Comparison of ENCODE assay signal across 8 cellular contexts in genomic region chr19:55460670-55461258, GRCh38. TPM values are rescaled to one million over a fixed set of nuclear protein-coding genes. Genes with fewer than 3 reads are reported as not detected.
DNase-seq lines count a peak whose midpoint lies in the region; ATAC-seq, FAIRE-seq and TF ChIP-seq lines count a peak whose summit lies in the region.

No MANE protein-coding gene starts in this region.

- H3K79me2 ChIP-seq in smooth muscle cell (ENCODE audit: low read depth), result no peaks in the 10 kb centered on the region

- WGBS in smooth muscle cell (ENCODE audit: low lambda C conversion rate), result 9% methylated on average over 21 of the region's 24 CpGs

- H3K36me3 ChIP-seq in SJCRH30 (no peaks in the 10 kb centered on the region), bronchial epithelial cell (ENCODE audit: control insufficient read depth, insufficient read depth, low read length) (no peaks in the 10 kb centered on the region), smooth muscle cell (ENCODE audit: low read depth) (no peaks in the 10 kb centered on the region)

- H3K9me3 ChIP-seq in SJCRH30 (replicated peaks), result no peaks in the 10 kb centered on the region
- no peaks in the 10 kb centered on the region for H3K9me3 ChIP-seq in smooth muscle cell (replicated peaks; ENCODE audit: low read depth)

- no peaks in the 10 kb centered on the region for H3K27me3 ChIP-seq in SJCRH30
- no peaks in the 10 kb centered on the region for H3K27me3 ChIP-seq in bronchial epithelial cell (ENCODE audit: control insufficient read depth, insufficient read depth, low read length)
- peaks cover 14% of the 10 kb centered on the region for H3K27me3 ChIP-seq in smooth muscle cell (ENCODE audit: low read depth)

- ATAC-seq in GM18873 (IDR thresholded peaks at IDR 0.05; ENCODE audit: low FRiP score, unreplicated experiment) (no peak), GM19351 (IDR thresholded peaks at IDR 0.05; ENCODE audit: unreplicated experiment) (no peak)

- peak overlapping the region; percentile 67 for H3K9ac ChIP-seq in smooth muscle cell (ENCODE audit: low read depth)

- FAIRE-seq in bronchial epithelial cell (lab: Jason Lieb, UNC), result no peak

- H3K4me1 ChIP-seq in SJCRH30 (peaks cover 7% of the 10 kb centered on the region; the same call in 1 of the 2 replicates), smooth muscle cell (ENCODE audit: low read depth) (peaks cover 4% of the 10 kb centered on the region)

- DNase-seq in COR-L47 (lab: John Stamatoyannopoulos, UW), result peak; percentile 42
- DNase-seq in HT1080 (ENCODE audit: low read depth), result peak; percentile 28
- DNase-seq in SJCRH30, result peak; percentile 88
- peak; percentile 32 for DNase-seq in bronchial epithelial cell (ENCODE audit: low read depth)
- DNase-seq in iPS-NIHi7 (ENCODE audit: extremely low spot score), result peak; percentile 90
- DNase-seq in smooth muscle cell (lab: John Stamatoyannopoulos, UW; ENCODE audit: unreplicated experiment), result peak; percentile 49

- H3K4me3 ChIP-seq in SJCRH30 (peak overlapping the region; percentile 69), bronchial epithelial cell (ENCODE audit: low read depth, low read length) (peak overlapping the region; percentile 93), smooth muscle cell (peak overlapping the region; percentile 70)

- peaks cover 22% of the 10 kb centered on the region for H4K20me1 ChIP-seq in smooth muscle cell (ENCODE audit: low read depth)

- no peak overlapping the region for H2AFZ ChIP-seq in smooth muscle cell (ENCODE audit: low read depth)

- TF ChIP-seq CTCF in bronchial epithelial cell (IDR thresholded peaks at IDR 0.05; ENCODE audit: insufficient read depth, low read length, severe bottlenecking) (no peak), smooth muscle cell (IDR thresholded peaks at IDR 0.05; ENCODE audit: borderline replicate concordance, insufficient read depth, poor library complexity, severe bottlenecking) (no peak)

- no peaks in the 10 kb centered on the region for H3F3A ChIP-seq in smooth muscle cell (ENCODE audit: low read depth)

- peak overlapping the region; percentile 76 for H3K27ac ChIP-seq in SJCRH30
- H3K27ac ChIP-seq in smooth muscle cell (ENCODE audit: low read depth), result peak overlapping the region; percentile 26

- H3K4me2 ChIP-seq in smooth muscle cell, result peak overlapping the region; percentile 90

RNA-seq across cellular contexts. Expression of gene ISOC2, which starts 0.7 kb away (rescaled TPM):
- total RNA-seq in HT1080 (2014; rRNA removed; shearing (Covaris generic)), result 82.1 and 89.8 TPM in 2 replicates
- polyA plus RNA-seq in HT1080 (2015; cell fraction: cytosol; rRNA removed), result 39.3 and 47.1 TPM in 2 replicates
- 13.8 and 18.7 TPM in 2 replicates for polyA plus RNA-seq in HT1080 (2015; cell fraction: nucleus; rRNA removed)
- total RNA-seq in SJCRH30 (2014; rRNA removed; shearing (Covaris generic)), result 63.2 and 70.8 TPM in 2 replicates
- 33.2 and 33.3 TPM in 2 replicates for total RNA-seq in bronchial epithelial cell
- 47.3 and 56.5 TPM in 2 replicates for total RNA-seq in smooth muscle cell
- polyA plus RNA-seq in smooth muscle cell, result 37.3 and 61.4 TPM in 2 replicates

RNA-seq across cellular contexts. Expression of gene C19orf85, which starts 3.8 kb away (rescaled TPM):
- total RNA-seq in HT1080 (2014; rRNA removed; shearing (Covaris generic)), result 0.10 TPM in 1 of 2 replicates, not detected in the other
- polyA plus RNA-seq in HT1080 (2015; cell fraction: cytosol; rRNA removed), result not detected in 2 replicates
- 0.16 TPM in 1 of 2 replicates, not detected in the other for polyA plus RNA-seq in HT1080 (2015; cell fraction: nucleus; rRNA removed)
- not detected in 2 replicates for total RNA-seq in SJCRH30 (2014; rRNA removed; shearing (Covaris generic))
- total RNA-seq in bronchial epithelial cell (not detected in 2 replicates), smooth muscle cell (not detected in 2 replicates)
- polyA plus RNA-seq in smooth muscle cell, result not detected in 2 replicates

RNA-seq across cellular contexts. Expression of gene ZNF628, which starts 15.7 kb away (rescaled TPM):
- 2.4 and 4.6 TPM in 2 replicates for total RNA-seq in HT1080 (2014; rRNA removed; shearing (Covaris generic))
- polyA plus RNA-seq in HT1080 (2015; cell fraction: cytosol; rRNA removed), result 5.4 and 7.1 TPM in 2 replicates
- polyA plus RNA-seq in HT1080 (2015; cell fraction: nucleus; rRNA removed), result 4.0 TPM in 2 replicates
- total RNA-seq in SJCRH30 (2014; rRNA removed; shearing (Covaris generic)), result 2.9 and 3.6 TPM in 2 replicates
- total RNA-seq in bronchial epithelial cell (0.79 and 1.0 TPM in 2 replicates), smooth muscle cell (2.4 and 2.6 TPM in 2 replicates)
- polyA plus RNA-seq in smooth muscle cell, result 1.3 and 2.0 TPM in 2 replicates

RNA-seq across cellular contexts. Expression of gene SHISA7, which starts 17.7 kb away (rescaled TPM):
- not detected in 2 replicates for total RNA-seq in HT1080 (2014; rRNA removed; shearing (Covaris generic))
- not detected in 2 replicates for polyA plus RNA-seq in HT1080 (2015; cell fraction: cytosol; rRNA removed)
- polyA plus RNA-seq in HT1080 (2015; cell fraction: nucleus; rRNA removed), result not detected in 2 replicates
- not detected in 2 replicates for total RNA-seq in SJCRH30 (2014; rRNA removed; shearing (Covaris generic))
- total RNA-seq in bronchial epithelial cell, result not detected in 2 replicates
- not detected in 2 replicates for total RNA-seq in smooth muscle cell
- polyA plus RNA-seq in smooth muscle cell, result not detected in 2 replicates

RNA-seq across cellular contexts. Expression of gene NAT14, which starts 24.2 kb away (rescaled TPM):
- 27.4 and 31.7 TPM in 2 replicates for total RNA-seq in HT1080 (2014; rRNA removed; shearing (Covaris generic))
- polyA plus RNA-seq in HT1080 (2015; cell fraction: cytosol; rRNA removed), result 34.2 and 37.5 TPM in 2 replicates
- 42.0 and 44.1 TPM in 2 replicates for polyA plus RNA-seq in HT1080 (2015; cell fraction: nucleus; rRNA removed)
- 22.1 and 25.9 TPM in 2 replicates for total RNA-seq in SJCRH30 (2014; rRNA removed; shearing (Covaris generic))
- total RNA-seq in bronchial epithelial cell (2.4 and 3.5 TPM in 2 replicates), smooth muscle cell (14.3 and 17.3 TPM in 2 replicates)
- polyA plus RNA-seq in smooth muscle cell, result 67.5 and 72.1 TPM in 2 replicates

Comparison
In these comparisons a context has a peak if more than half of its experiments do, and no peak if none do; other contexts are left out.
1. DNase-seq: peak in every context shown above with its lines; median percentile 90 in iPS-NIHi7; 88 in SJCRH30; 49 in smooth muscle cell; 42 in COR-L47; 32 in bronchial epithelial cell; 28 in HT1080.